ENCODE assay signal across 13 cellular contexts in genomic region chr15:99124641-99125040, GRCh38. TPM values are rescaled to one million over a fixed set of nuclear protein-coding genes. Genes with fewer than 3 reads are reported as not detected.
A peak's percentile ranks its signal among the peaks of the same experiment; 100 is the strongest.
DNase-seq lines count a peak whose midpoint lies in the region; ATAC-seq and TF ChIP-seq lines count a peak whose summit lies in the region.
"Had no signal": no experiment of that assay in that cellular context is flagged by ENCODE, and none has a peak within 500 bp of the region (broad histone marks: within the 10 kb centered on the region; RNA-seq: fewer than 3 reads in every experiment).

No MANE protein-coding gene starts in this region.

- peak overlapping the region; percentile 67 to 97 (median 90) for H3K27ac ChIP-seq in heart right ventricle
- peak overlapping the region; percentile 87 for H3K27ac ChIP-seq in fibroblast of lung (ENCODE audit: insufficient read depth, low read length)
- H3K27ac ChIP-seq in prostate gland, result peak overlapping the region; percentile 69 to 77

- H2AFZ ChIP-seq in fibroblast of lung (ENCODE audit: low read length), result no peak overlapping the region

- no peak overlapping the region for H3K9ac ChIP-seq in fibroblast of lung (ENCODE audit: insufficient read depth, low read length)

- H3K36me3 ChIP-seq in heart right ventricle, result peaks cover 0 to 45% (median 8%) of the 10 kb centered on the region in 9 donors
- H3K36me3 ChIP-seq in fibroblast of lung (ENCODE audit: control insufficient read depth, insufficient read depth, low read length), result no peaks in the 10 kb centered on the region
- H3K36me3 ChIP-seq in prostate gland, result no peaks in the 10 kb centered on the region

- no peak for TF ChIP-seq POLR2A in prostate gland (IDR thresholded peaks at IDR 0.05)

- ATAC-seq in heart right ventricle, result peak in 3 of 8 donors; percentile 3 to 8 (median 7)
- no peak for ATAC-seq in left cardiac atrium
- no peak for ATAC-seq in HG03159 (IDR thresholded peaks at IDR 0.05; ENCODE audit: unreplicated experiment)
- ATAC-seq in HG03442 (IDR thresholded peaks at IDR 0.05; ENCODE audit: unreplicated experiment), result no peak
- ATAC-seq: activated T-helper 17 cell treated with anti-CD3 and anti-CD28 coated beads, Interleukin-2, amount 50 U/mL, for 72 hours; T-cell had no signal

- no peaks in the 10 kb centered on the region for H3K27me3 ChIP-seq in heart right ventricle
- no peaks in the 10 kb centered on the region for H3K27me3 ChIP-seq in fibroblast of lung (ENCODE audit: control insufficient read depth, insufficient read depth, low read length)
- no peaks in the 10 kb centered on the region for H3K27me3 ChIP-seq in prostate gland (replicated peaks; ENCODE audit: insufficient read depth)

- 72 to 74% methylated on average over 8 of the region's 8 CpGs for WGBS in heart right ventricle, 2 donors
- 86% methylated on average over 8 of the region's 8 CpGs for WGBS in prostate gland

- H3K4me3 ChIP-seq in heart right ventricle, result peak overlapping the region in 3 of 10 donors; percentile 1 to 38 (median 12)
- no peak overlapping the region for H3K4me3 ChIP-seq in fibroblast of lung (replicated peaks in 1 of 4; ENCODE audit: control extremely low read depth in 1 of 4, insufficient read depth in 1 of 4, low read depth in 3 of 4, low read length in 4 of 4)
- no peak overlapping the region for H3K4me3 ChIP-seq in prostate gland

- no peak for DNase-seq in heart right ventricle
- DNase-seq in left cardiac atrium, result no peak
- no peak for DNase-seq in fibroblast of lung (ENCODE audit: low read depth in 2 of 2)
- no peak for DNase-seq in prostate gland (ENCODE audit: low spot score)
- DNase-seq in AG08396 (ENCODE audit: low spot score), result no peak
- no peak for DNase-seq in activated CD4-positive, CD25-positive, alpha-beta regulatory T cell (lab: John Stamatoyannopoulos, UW)
- DNase-seq: activated CD4-positive, alpha-beta T cell treated with anti-CD3 and anti-CD28 coated beads, Interleukin-2, amount 10 ng/mL, durations not matched to agents 7 days and 5 days; hippocampal formation; stimulated activated CD4-positive, alpha-beta T cell treated with anti-CD3 and anti-CD28 coated beads, Interleukin-4, amount 100 ng/mL, for 4 hours; T-cell had no signal

- H3K4me2 ChIP-seq in fibroblast of lung (ENCODE audit: extremely low read depth, insufficient read depth, low read length), result no peak overlapping the region

- H4K20me1 ChIP-seq in fibroblast of lung (ENCODE audit: control insufficient read depth, extremely low read depth, insufficient read depth, low read length), result no peaks in the 10 kb centered on the region

- no peaks in the 10 kb centered on the region for H3K79me2 ChIP-seq in fibroblast of lung (ENCODE audit: control insufficient read depth, insufficient read depth, low read length)

- intact Hi-C loops in heart right ventricle (cut with DNase I), result loop anchor here in 2 of 10 donors (5.0 to 10.0 kb wide), 2 partner anchors 48 to 50 kb away; no protein-coding TSS in a partner anchor
- intact Hi-C loops in left cardiac atrium (cut with DNase I), result no loop called here
- intact Hi-C loops in prostate gland (cut with DNase I), result loop anchor here (5.0 kb wide), 2 partner anchors 48 to 88 kb away; no protein-coding TSS in a partner anchor

- H3K4me1 ChIP-seq in heart right ventricle (peaks cover 28 to 74% (median 49%) of the 10 kb centered on the region in 9 donors), fibroblast of lung (ENCODE audit: control insufficient read depth, extremely low read depth, insufficient read depth, low read length) (peaks cover 18% of the 10 kb centered on the region), prostate gland (replicated peaks) (peaks cover 7% of the 10 kb centered on the region)

- TF ChIP-seq CTCF in heart right ventricle (IDR thresholded peaks at IDR 0.05), result no peak
- TF ChIP-seq CTCF in fibroblast of lung (conservative IDR thresholded peaks at IDR 0.05 in 1 of 2, IDR thresholded peaks at IDR 0.05 in 1 of 2; ENCODE audit: low read depth in 1 of 2, low read length in 2 of 2), result no peak
- no peak for TF ChIP-seq CTCF in prostate gland (IDR thresholded peaks at IDR 0.05)

- H3K9me3 ChIP-seq in heart right ventricle (no peaks in the 10 kb centered on the region), fibroblast of lung (ENCODE audit: control insufficient read depth, insufficient read depth, low read depth, low read length) (no peaks in the 10 kb centered on the region), prostate gland (no peaks in the 10 kb centered on the region)

RNA-seq across cellular contexts. Expression of gene SYNM, which starts 19.8 kb away (rescaled TPM):
- total RNA-seq in heart right ventricle (100 to 1,000 TPM; 256 to 456 (median 357) TPM), left cardiac atrium (100 to 1,000 TPM; 302 to 329 TPM), fibroblast of lung (4.4 and 8.6 TPM in 2 replicates), prostate gland (100 to 1,000 TPM; 181 to 185 TPM)
- polyA plus RNA-seq in heart right ventricle (100 to 1,000 TPM in 1 of 2 donors, 10 to 100 TPM in 1; 59.4 to 103 TPM), fibroblast of lung (1.8 and 4.3 TPM in 2 replicates)
- 3.9 and 8.0 TPM in 2 replicates for polyA plus RNA-seq in fibroblast of lung (2012)
- polyA minus RNA-seq in fibroblast of lung (ENCODE audit: low replicate concordance), result 4.8 and 8.4 TPM in 2 replicates

Comparison
In these comparisons a context has a peak if more than half of its experiments do, and no peak if none do; other contexts are left out.
1. RNA of gene SYNM, which starts 19.8 kb away (total RNA-seq): 256 to 456 TPM in heart right ventricle, 302 to 329 TPM in left cardiac atrium and 181 to 185 TPM in prostate gland; 4.4 to 8.6 TPM in fibroblast of lung; every median in the first group is over 10 times any median in the second.
2. Peak in every context shown above with its lines, with median percentiles within 50 percentile points of each other: H3K27ac ChIP-seq.